Comparison of ENCODE assay signal across 9 cellular contexts in genomic region chr5:133930061-133930823, GRCh38. TPM values are rescaled to one million over a fixed set of nuclear protein-coding genes. Genes with fewer than 3 reads are reported as not detected.
DNase-seq lines count a peak whose midpoint lies in the region; ATAC-seq and TF ChIP-seq lines count a peak whose summit lies in the region.
"Had no signal": no experiment of that assay in that cellular context is flagged by ENCODE, and none has a peak within 500 bp of the region (broad histone marks: within the 10 kb centered on the region; RNA-seq: fewer than 3 reads in every experiment).

No MANE protein-coding gene starts in this region.

- no peak overlapping the region for H3K27ac ChIP-seq in fibroblast of lung (ENCODE audit: insufficient read depth, low read length)

- POLR2A ChIA-PET in activated CD8-positive, alpha-beta T cell treated with anti-CD3 and anti-CD28 coated beads for 36 hours (lab: Charles Lee): interaction anchor here (0.6 to 2.0 kb wide), 7 partner anchors 8 to 45 kb away, joined by 3 to 8 read pairs (median 4); partner anchors contain the start of gene C5orf15
- POLR2A ChIA-PET in Caco-2 (lab: Charles Lee): no interaction called here

- CTCF ChIA-PET in activated CD8-positive, alpha-beta T cell treated with anti-CD3 and anti-CD28 coated beads for 36 hours (lab: Charles Lee): interaction anchor here (0.9 to 2.1 kb wide), 10 partner anchors 8 to 183 kb away, joined by 3 to 11 read pairs (median 4); no protein-coding TSS in a partner anchor
- CTCF ChIA-PET in Caco-2 (lab: Charles Lee): no interaction called here

- no peaks in the 10 kb centered on the region for H3K9me3 ChIP-seq in fibroblast of lung (ENCODE audit: control insufficient read depth, insufficient read depth, low read depth, low read length)
- no peaks in the 10 kb centered on the region for H3K9me3 ChIP-seq in Caco-2

- H3K27me3 ChIP-seq in GM06990 (replicated peaks; ENCODE audit: control insufficient read depth, insufficient read depth, low read length) (no peaks in the 10 kb centered on the region), fibroblast of lung (ENCODE audit: control insufficient read depth, insufficient read depth, low read length) (peaks cover 11% of the 10 kb centered on the region), Caco-2 (replicated peaks; ENCODE audit: control insufficient read depth, insufficient read depth, low read length) (no peaks in the 10 kb centered on the region)

- ATAC-seq in HG02852 (IDR thresholded peaks at IDR 0.05; ENCODE audit: unreplicated experiment) (peak; percentile 54), GM18511 (IDR thresholded peaks at IDR 0.05; ENCODE audit: unreplicated experiment) (no peak)
- peak; percentile 84 for ATAC-seq in activated CD8-positive, alpha-beta T cell treated with anti-CD3 and anti-CD28 coated beads for 36 hours
- ATAC-seq: HCT116 had no signal

- H4K20me1 ChIP-seq in fibroblast of lung (ENCODE audit: control insufficient read depth, extremely low read depth, insufficient read depth, low read length): no peaks in the 10 kb centered on the region

- no peak overlapping the region for H2AFZ ChIP-seq in fibroblast of lung (ENCODE audit: low read length)

- H3K4me3 ChIP-seq in GM06990 (replicated peaks; ENCODE audit: low read depth, low read length) (peak overlapping the region; percentile 39), fibroblast of lung (replicated peaks in 1 of 4; ENCODE audit: control extremely low read depth in 1 of 4, insufficient read depth in 1 of 4, low read depth in 3 of 4, low read length in 4 of 4) (no peak overlapping the region), Caco-2 (ENCODE audit: low read depth, low read length) (no peak overlapping the region)

- H3K27me3 Mint-ChIP-seq in activated CD8-positive, alpha-beta T cell treated with anti-CD3 and anti-CD28 coated beads for 36 hours: no peaks in the 10 kb centered on the region
- H3K27me3 Mint-ChIP-seq in Caco-2 (ENCODE audit: insufficient read depth, unreplicated experiment): no peaks in the 10 kb centered on the region

- no peaks in the 10 kb centered on the region for H3K9me3 Mint-ChIP-seq in activated CD8-positive, alpha-beta T cell treated with anti-CD3 and anti-CD28 coated beads for 36 hours
- no peaks in the 10 kb centered on the region for H3K9me3 Mint-ChIP-seq in Caco-2 (ENCODE audit: unreplicated experiment)

- TF ChIP-seq CTCF in GM06990 (IDR thresholded peaks at IDR 0.05; ENCODE audit: insufficient read depth, low read length, poor library complexity, severe bottlenecking) (no peak), fibroblast of lung (conservative IDR thresholded peaks at IDR 0.05 in 1 of 2, IDR thresholded peaks at IDR 0.05 in 1 of 2; ENCODE audit: low read depth in 1 of 2, low read length in 2 of 2) (no peak), Caco-2 (IDR thresholded peaks at IDR 0.05; ENCODE audit: insufficient read depth in 1 of 2, low read depth in 1 of 2, low read length in 1 of 2, severe bottlenecking in 1 of 2, unreplicated experiment in 1 of 2) (no peak)
- no peak for TF ChIP-seq CTCF in activated CD8-positive, alpha-beta T cell treated with anti-CD3 and anti-CD28 coated beads for 36 hours (IDR thresholded peaks at IDR 0.05)

- no TSS peak for BruUV-seq in Caco-2 (replicated peaks; lab: Mats Ljungman, UMichigan)

- no peaks in the 10 kb centered on the region for H3K36me3 ChIP-seq in GM06990 (ENCODE audit: control insufficient read depth, insufficient read depth, low read length)
- H3K36me3 ChIP-seq in fibroblast of lung (ENCODE audit: control insufficient read depth, insufficient read depth, low read length): no peaks in the 10 kb centered on the region
- no peaks in the 10 kb centered on the region; the same call in 1 of the 2 replicates for H3K36me3 ChIP-seq in Caco-2 (ENCODE audit: control insufficient read depth, insufficient read depth, low read length)

- peak overlapping the region; percentile 75 for H3K4me2 ChIP-seq in fibroblast of lung (ENCODE audit: extremely low read depth, insufficient read depth, low read length)

- H3K4me3 Mint-ChIP-seq in activated CD8-positive, alpha-beta T cell treated with anti-CD3 and anti-CD28 coated beads for 36 hours: peak overlapping the region; percentile 68
- H3K4me3 Mint-ChIP-seq in Caco-2 (ENCODE audit: unreplicated experiment): no peak overlapping the region

- H3K36me3 Mint-ChIP-seq in activated CD8-positive, alpha-beta T cell treated with anti-CD3 and anti-CD28 coated beads for 36 hours (ENCODE audit: low read depth): no peaks in the 10 kb centered on the region
- H3K36me3 Mint-ChIP-seq in Caco-2 (ENCODE audit: insufficient read depth, unreplicated experiment): no peaks in the 10 kb centered on the region

- H3K4me1 Mint-ChIP-seq in activated CD8-positive, alpha-beta T cell treated with anti-CD3 and anti-CD28 coated beads for 36 hours (ENCODE audit: low read depth): peaks cover 60% of the 10 kb centered on the region
- H3K4me1 Mint-ChIP-seq in Caco-2 (ENCODE audit: low read depth, unreplicated experiment): peaks cover 10% of the 10 kb centered on the region

- peak overlapping the region; percentile 96 for H3K27ac Mint-ChIP-seq in activated CD8-positive, alpha-beta T cell treated with anti-CD3 and anti-CD28 coated beads for 36 hours
- H3K27ac Mint-ChIP-seq in Caco-2 (ENCODE audit: unreplicated experiment): no peak overlapping the region

- intact Hi-C loops in activated CD8-positive, alpha-beta T cell treated with anti-CD3 and anti-CD28 coated beads for 36 hours (cut with micrococcal nuclease): loop anchor here (10.0 kb wide), 1 partner anchor 175 kb away; no protein-coding TSS in a partner anchor
- intact Hi-C loops in Caco-2 (cut with micrococcal nuclease; ENCODE audit: unreplicated experiment): no loop called here

- H3K79me2 ChIP-seq in fibroblast of lung (ENCODE audit: control insufficient read depth, insufficient read depth, low read length): no peaks in the 10 kb centered on the region

- H3K4me1 ChIP-seq in fibroblast of lung (ENCODE audit: control insufficient read depth, extremely low read depth, insufficient read depth, low read length): no peaks in the 10 kb centered on the region
- peaks cover 29% of the 10 kb centered on the region for H3K4me1 ChIP-seq in Caco-2

- DNase-seq in GM06990 (ENCODE audit: extremely low read depth, insufficient read length) (peak; percentile 52), fibroblast of lung (ENCODE audit: low read depth in 2 of 2) (peak; percentile 66 to 87), Caco-2 (no peak), HT-29 (ENCODE audit: low spot score) (no peak)
- peak; percentile 90 for DNase-seq in activated CD8-positive, alpha-beta T cell treated with anti-CD3 and anti-CD28 coated beads for 36 hours
- DNase-seq in stimulated activated CD8-positive, alpha-beta memory T cell treated with anti-CD3 and anti-CD28 coated beads, Interleukin-15, amount 100 ng/mL, for 48 hours (ENCODE audit: low read depth in 2 of 2): peak; percentile 68 to 71

- H3K9ac ChIP-seq in fibroblast of lung (ENCODE audit: insufficient read depth, low read length): no peak overlapping the region

RNA-seq across cellular contexts. Expression of gene C5orf15, which starts 38.2 kb away (rescaled TPM):
- 10 to 100 TPM; 27.4 to 30.8 TPM for total RNA-seq in activated CD8-positive, alpha-beta T cell treated with anti-CD3 and anti-CD28 coated beads for 36 hours
- total RNA-seq in fibroblast of lung (31.8 and 43.1 TPM in 2 replicates), Caco-2 (2022) (35.6 and 41.4 TPM in 2 replicates)
- polyA plus RNA-seq in fibroblast of lung: 87.2 and 111 TPM in 2 replicates
- polyA plus RNA-seq in fibroblast of lung (2012): 52.1 and 65.5 TPM in 2 replicates
- polyA minus RNA-seq in fibroblast of lung (ENCODE audit: low replicate concordance): 7.4 and 25.0 TPM in 2 replicates
- total RNA-seq in HT-29 (2014; rRNA removed; shearing (Covaris generic)): 25.0 and 32.2 TPM in 2 replicates

Comparison
In these comparisons a context has a peak if more than half of its experiments do, and no peak if none do; other contexts are left out.
1. DNase-seq: peak in GM06990 (single experiment), activated CD8-positive, alpha-beta T cell treated with anti-CD3 and anti-CD28 coated beads for 36 hours (single experiment), fibroblast of lung (2 of 2) and stimulated activated CD8-positive, alpha-beta memory T cell treated with anti-CD3 and anti-CD28 coated beads, Interleukin-15, amount 100 ng/mL, for 48 hours (2 of 2); none in Caco-2 (0 of 2) and HT-29 (single experiment).